In genomic region chr3:107128942-107129341, GRCh38 we compare ENCODE assay signal across 30 cellular contexts.
"Had no signal": no experiment of that assay in that cellular context is flagged by ENCODE, and none has a peak within 500 bp of the region (broad histone marks: within the 10 kb centered on the region; RNA-seq: fewer than 3 reads in every experiment).

No MANE protein-coding gene starts in this region.

- H3K27me3 ChIP-seq: brain microvascular endothelial cell, esophagus squamous epithelium, gastrocnemius medialis, ovary had no signal

- H3K27ac ChIP-seq: brain microvascular endothelial cell, epithelial cell of prostate, esophagus squamous epithelium, gastrocnemius medialis, skin epidermis, thoracic aorta had no signal

- H3K27me3 Mint-ChIP-seq: dendritic cell treated with granulocyte-macrophage colony-stimulating factor and Interleukin-4, amounts not matched to agents 40 ng/mL and 50 ng/mL, for 4 days had no signal

- H3K4me1 ChIP-seq: esophagus squamous epithelium, gastrocnemius medialis had no signal

- H3K36me3 ChIP-seq: brain microvascular endothelial cell, esophagus squamous epithelium, gastrocnemius medialis, ovary, thoracic aorta had no signal

- H3K9me3 ChIP-seq: esophagus squamous epithelium, gastrocnemius medialis, ovary, thoracic aorta had no signal

- H3K27ac Mint-ChIP-seq: activated CD4-positive, alpha-beta T cell treated with anti-CD3 and anti-CD28 coated beads for 36 hours; activated naive CD4-positive, alpha-beta T cell treated with anti-CD3 and anti-CD28 coated beads, Interleukin-2, amount 50 U/mL, for 72 hours; activated T-cell treated with anti-CD3 and anti-CD28 coated beads, Interleukin-2, amount 50 U/mL, for 72 hours; dendritic cell treated with granulocyte-macrophage colony-stimulating factor and Interleukin-4, amounts not matched to agents 40 ng/mL and 50 ng/mL, for 4 days; naive B cell; progenitor cell of endocrine pancreas; T-helper 2 cell treated with Interferon-gamma antibody and Interleukin-4, amounts not matched to agents 5 μg/mL and 100 μg/mL, for 36 hours had no signal

- H3K4me3 ChIP-seq: esophagus squamous epithelium, gastrocnemius medialis, ovary, skin epidermis, thoracic aorta had no signal

- H3K36me3 Mint-ChIP-seq: activated naive CD4-positive, alpha-beta T cell treated with anti-CD3 and anti-CD28 coated beads, Interleukin-2, amount 50 U/mL, for 72 hours; naive B cell had no signal

- H3K4me1 Mint-ChIP-seq: activated CD4-positive, alpha-beta T cell treated with anti-CD3 and anti-CD28 coated beads for 36 hours; naive B cell had no signal

- H3K4me3 Mint-ChIP-seq: activated CD4-positive, alpha-beta T cell treated with anti-CD3 and anti-CD28 coated beads for 36 hours; activated T-cell treated with anti-CD3 and anti-CD28 coated beads, Interleukin-2, amount 50 U/mL, for 72 hours; dendritic cell treated with granulocyte-macrophage colony-stimulating factor and Interleukin-4, amounts not matched to agents 40 ng/mL and 50 ng/mL, for 4 days; naive B cell; T-helper 2 cell treated with Interferon-gamma antibody and Interleukin-4, amounts not matched to agents 5 μg/mL and 100 μg/mL, for 36 hours had no signal

- ATAC-seq: activated CD4-positive, alpha-beta T cell treated with anti-CD3 and anti-CD28 coated beads for 36 hours; activated naive CD4-positive, alpha-beta T cell treated with anti-CD3 and anti-CD28 coated beads, Interleukin-2, amount 50 U/mL, for 72 hours; activated T-cell treated with anti-CD3 and anti-CD28 coated beads, Interleukin-2, amount 50 U/mL, for 72 hours; gastrocnemius medialis; left cardiac atrium; sciatic nerve; stimulated activated naive CD8-positive, alpha-beta T cell treated with anti-CD3 and anti-CD28 coated beads, Interleukin-15, Interleukin-2, amounts not matched to agents 100 U/mL and 50 U/mL, for 24 hours had no signal

- DNase-seq: activated CD4-positive, alpha-beta T cell treated with anti-CD3 and anti-CD28 coated beads for 36 hours; activated CD4-positive, alpha-beta T cell treated with anti-CD3 and anti-CD28 coated beads, Interleukin-2, amount 50 U/mL, for 4 hours; activated CD4-positive, CD25-positive, alpha-beta regulatory T cell; activated naive CD4-positive, alpha-beta T cell; activated T-cell treated with anti-CD3 and anti-CD28 coated beads for 4 hours; activated T-cell treated with anti-CD3 and anti-CD28 coated beads, Interleukin-2, amount 50 U/mL, for 72 hours; aorta; brain microvascular endothelial cell; caudate nucleus; effector CD4-positive, alpha-beta T cell; esophagus squamous epithelium; gastrocnemius medialis; glutamatergic neuron; islet precursor cell; left cardiac atrium; mammary epithelial cell; naive B cell; ovary; stimulated activated CD4-positive, alpha-beta T cell treated with anti-CD3 and anti-CD28 coated beads, Interleukin-12 subunit alpha, Interleukin-12 subunit beta, amount 100 ng/mL, for 4 hours; stimulated activated CD4-positive, alpha-beta T cell treated with anti-CD3 and anti-CD28 coated beads, Interleukin-4, amount 100 ng/mL, for 1 hour; stimulated activated naive CD8-positive, alpha-beta T cell treated with anti-CD3 and anti-CD28 coated beads, Interleukin-15, Interleukin-2, amounts not matched to agents 100 U/mL and 50 U/mL, for 24 hours; trophoblast cell had no signal

- H3K9me3 Mint-ChIP-seq: activated naive CD4-positive, alpha-beta T cell treated with anti-CD3 and anti-CD28 coated beads, Interleukin-2, amount 50 U/mL, for 72 hours; T-helper 2 cell treated with Interferon-gamma antibody and Interleukin-4, amounts not matched to agents 5 μg/mL and 100 μg/mL, for 36 hours had no signal
